Comparison of ENCODE assay signal across 1 cellular context in the genomic region with DNA sequence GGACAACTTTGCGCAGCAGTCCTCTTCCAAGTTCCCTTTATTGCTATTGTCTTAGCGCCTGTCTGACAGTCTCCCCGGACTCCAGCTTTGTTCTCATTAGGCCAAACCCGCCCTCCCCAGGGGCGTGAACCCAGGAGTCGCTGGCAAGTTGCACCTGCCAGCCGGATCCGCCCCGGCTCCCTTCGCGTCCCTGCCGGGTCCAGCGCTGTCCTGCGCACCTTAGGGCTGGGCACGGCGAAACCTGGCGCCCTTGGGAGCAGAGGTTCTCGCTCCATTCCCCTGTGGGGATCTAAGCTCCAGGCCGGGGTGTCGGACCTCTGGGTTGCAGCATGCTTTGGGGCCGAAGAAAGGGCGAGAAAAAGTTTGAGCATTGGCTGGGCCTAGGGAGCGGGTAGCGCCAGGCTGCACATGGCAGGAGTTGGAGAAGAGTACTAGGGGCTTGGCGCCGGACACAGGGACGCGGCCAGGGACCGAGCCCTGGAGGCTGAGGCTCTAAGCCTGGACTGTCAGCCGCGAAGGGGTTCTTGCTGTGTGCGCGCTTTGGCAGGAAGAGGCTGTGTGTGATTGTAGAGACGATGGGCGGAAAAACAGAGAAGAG.
TF ChIP-seq lines count a peak whose summit lies in the region.

No MANE protein-coding gene starts in this region.

TF ChIP-seq in WTC11, 78 proteins besides CTCF, POLR2A, EP300 and RAD21 (continued from another document):
- TF ChIP-seq, protein P1, sequence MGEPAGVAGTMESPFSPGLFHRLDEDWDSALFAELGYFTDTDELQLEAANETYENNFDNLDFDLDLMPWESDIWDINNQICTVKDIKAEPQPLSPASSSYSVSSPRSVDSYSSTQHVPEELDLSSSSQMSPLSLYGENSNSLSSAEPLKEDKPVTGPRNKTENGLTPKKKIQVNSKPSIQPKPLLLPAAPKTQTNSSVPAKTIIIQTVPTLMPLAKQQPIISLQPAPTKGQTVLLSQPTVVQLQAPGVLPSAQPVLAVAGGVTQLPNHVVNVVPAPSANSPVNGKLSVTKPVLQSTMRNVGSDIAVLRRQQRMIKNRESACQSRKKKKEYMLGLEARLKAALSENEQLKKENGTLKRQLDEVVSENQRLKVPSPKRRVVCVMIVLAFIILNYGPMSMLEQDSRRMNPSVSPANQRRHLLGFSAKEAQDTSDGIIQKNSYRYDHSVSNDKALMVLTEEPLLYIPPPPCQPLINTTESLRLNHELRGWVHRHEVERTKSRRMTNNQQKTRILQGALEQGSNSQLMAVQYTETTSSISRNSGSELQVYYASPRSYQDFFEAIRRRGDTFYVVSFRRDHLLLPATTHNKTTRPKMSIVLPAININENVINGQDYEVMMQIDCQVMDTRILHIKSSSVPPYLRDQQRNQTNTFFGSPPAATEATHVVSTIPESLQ (CRISPR knock-in tag; IDR thresholded peaks at IDR 0.05), result no peak
- TF ChIP-seq ZNF671 (CRISPR knock-in tag; IDR thresholded peaks at IDR 0.05) (no peak), ZNF416 (CRISPR knock-in tag; IDR thresholded peaks at IDR 0.05) (no peak), ZNF423 (CRISPR knock-in tag; IDR thresholded peaks at IDR 0.05) (0 out of 2 replicates have a peak, but pooled peaks have one; percentile 9), MYBL2 (CRISPR knock-in tag; IDR thresholded peaks at IDR 0.05) (no peak), JUN (CRISPR knock-in tag; IDR thresholded peaks at IDR 0.05) (no peak), JAZF1 (CRISPR knock-in tag; IDR thresholded peaks at IDR 0.05) (no peak), SMAD3 (CRISPR knock-in tag; IDR thresholded peaks at IDR 0.05; ENCODE audit: borderline replicate concordance) (no peak)
- TF ChIP-seq, protein P2, sequence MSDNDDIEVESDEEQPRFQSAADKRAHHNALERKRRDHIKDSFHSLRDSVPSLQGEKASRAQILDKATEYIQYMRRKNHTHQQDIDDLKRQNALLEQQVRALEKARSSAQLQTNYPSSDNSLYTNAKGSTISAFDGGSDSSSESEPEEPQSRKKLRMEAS (CRISPR knock-in tag; IDR thresholded peaks at IDR 0.05), result peak; percentile 60; the same call in 1 of the 2 replicates
